8 cellular contexts compared by ENCODE assay signal in genomic region chr3:98733778-98734281, GRCh38. TPM values are rescaled to one million over a fixed set of nuclear protein-coding genes. Genes with fewer than 3 reads are reported as not detected.
DNase-seq lines count a peak whose midpoint lies in the region; ATAC-seq, FAIRE-seq and TF ChIP-seq lines count a peak whose summit lies in the region.

No MANE protein-coding gene starts in this region.

- peaks cover 0 to 4% (median 0%) of the 10 kb centered on the region in 7 donors for H3K9me3 Mint-ChIP-seq in naive B cell

- H3K4me2 ChIP-seq in PC-3 (ENCODE audit: low read length) = peak overlapping the region; percentile 95
- peak overlapping the region; percentile 84 to 86 for H3K4me2 ChIP-seq in H1 (ENCODE audit: insufficient read depth in 1 of 2, low read depth in 2 of 2, low read length in 2 of 2)

- H3F3A ChIP-seq in PC-3 (ENCODE audit: low read length, unreplicated experiment) = no peaks in the 10 kb centered on the region

- POLR2A ChIA-PET in PC-3 (lab: Charles Lee; ENCODE audit: unreplicated experiment) = no interaction called here
- POLR2A ChIA-PET in H1 (lab: Charles Lee; ENCODE audit: partially characterized antibody) = interaction anchor here (2.6 kb wide), 1 partner anchor 11 kb away, joined by 10 read pairs; no protein-coding TSS in a partner anchor

- H3K4me1 ChIP-seq in ACC112 (ENCODE audit: control insufficient read depth, insufficient read depth, low read length, unreplicated experiment) (peaks cover 24% of the 10 kb centered on the region), PC-3 (ENCODE audit: insufficient read depth, low read length) (peaks cover 48% of the 10 kb centered on the region), H1 (replicated peaks in 1 of 4; ENCODE audit: control insufficient read depth in 3 of 4, insufficient read depth in 4 of 4, low read length in 3 of 4) (peaks cover 0 to 6% (median 0%) of the 10 kb centered on the region in 4 experiments; a peak in 2 of 7 replicates)

- no peak overlapping the region for H4K5ac ChIP-seq in H1 (ENCODE audit: insufficient read length, low read depth, low read length)

- H3K36me3 Mint-ChIP-seq in naive B cell = no peaks in the 10 kb centered on the region

- no peak overlapping the region for H3K56ac ChIP-seq in H1 (replicated peaks; ENCODE audit: insufficient read length, low read depth, low read length)

- TF ChIP-seq CTCF in PC-3 (conservative IDR thresholded peaks at IDR 0.05; ENCODE audit: low read depth, low read length) = no peak
- TF ChIP-seq CTCF in H1 (IDR thresholded peaks at IDR 0.05; ENCODE audit: control extremely low read depth in 1 of 3, insufficient read depth in 1 of 3, low read depth in 1 of 3, low read length in 3 of 3) = no peak

- H3K9ac ChIP-seq in PC-3 (ENCODE audit: low read length) (peak overlapping the region; percentile 79), H1 (replicated peaks in 1 of 4; ENCODE audit: extremely low read depth in 1 of 4, low read depth in 3 of 4, low read length in 3 of 4) (peak overlapping the region in 3 of 4 experiments; percentile 23 to 61 (median 38); a peak in 5 of 7 replicates)

- H2AFZ ChIP-seq in ACC112 (ENCODE audit: low read length, unreplicated experiment) (peak overlapping the region; percentile 89), PC-3 (ENCODE audit: low read length) (peak overlapping the region; percentile 96), H1 (ENCODE audit: low read length) (peak overlapping the region; percentile 89; the same call in 1 of the 2 replicates)

- CTCF ChIA-PET in PC-3 (lab: Charles Lee) (interaction anchor here (0.8 kb wide), 1 partner anchor 347 kb away, joined by 4 read pairs; no protein-coding TSS in a partner anchor), H1 (lab: Charles Lee; ENCODE audit: partially characterized antibody) (interaction anchor here (1.2 kb wide), 1 partner anchor 31 kb away, joined by 3 read pairs; no protein-coding TSS in a partner anchor)

- no peaks in the 10 kb centered on the region for H3K36me3 ChIP-seq in ACC112 (ENCODE audit: insufficient read depth, low read length)
- no peaks in the 10 kb centered on the region for H3K36me3 ChIP-seq in PC-3 (ENCODE audit: low read depth, low read length)
- H3K36me3 ChIP-seq in H1 (ENCODE audit: control insufficient read depth in 2 of 4, insufficient read depth in 4 of 4, low read length in 3 of 4) = no peaks in the 10 kb centered on the region

- 22% methylated on average over 16 of the region's 16 CpGs; no CpG with 5 or more reads in 1 of the 2 experiments for WGBS in H1 (ENCODE audit: extremely low coverage in 1 of 2, insufficient coverage in 1 of 2, insufficient read length in 1 of 2, insufficient replicate concordance in 2 of 2, low coverage in 1 of 2, low lambda C conversion rate in 2 of 2, missing lambda C conversion rate in 1 of 2), 2 experiments

- H3K79me1 ChIP-seq in H1 (ENCODE audit: low read depth, low read length) = no peaks in the 10 kb centered on the region; the same call in 1 of the 2 replicates

- no peaks in the 10 kb centered on the region for H3K9me3 ChIP-seq in PC-3 (ENCODE audit: low read length)
- H3K9me3 ChIP-seq in H1 (ENCODE audit: insufficient read depth in 2 of 2, low read depth in 1 of 2, low read length in 1 of 2) = no peaks in the 10 kb centered on the region

- H3K4ac ChIP-seq in H1 (replicated peaks; ENCODE audit: insufficient read length, low read depth, low read length) = no peak overlapping the region

- FAIRE-seq in H1 (lab: Jason Lieb, UNC) = no peak

- H3K79me2 ChIP-seq in ACC112 (ENCODE audit: control insufficient read depth, insufficient read depth, low read length, unreplicated experiment) = peaks cover 34% of the 10 kb centered on the region
- H3K79me2 ChIP-seq in PC-3 (ENCODE audit: low read length) = peaks cover 51% of the 10 kb centered on the region
- H3K79me2 ChIP-seq in H1 (ENCODE audit: control insufficient read depth in 1 of 2, insufficient read depth in 2 of 2, low read length in 2 of 2) = peaks cover 0 to 15% of the 10 kb centered on the region in 2 experiments; a peak in 1 of 4 replicates

- H3K23me2 ChIP-seq in H1 (ENCODE audit: low read depth, low read length) = peaks cover 11% of the 10 kb centered on the region

- TF ChIP-seq EP300 in H1 (IDR thresholded peaks at IDR 0.05; ENCODE audit: borderline replicate concordance in 1 of 2, low read depth in 2 of 2, low read length in 2 of 2) = no peak

- H3K27me3 ChIP-seq in ACC112 (ENCODE audit: insufficient read depth, low read length) = no peaks in the 10 kb centered on the region
- no peaks in the 10 kb centered on the region for H3K27me3 ChIP-seq in PC-3 (ENCODE audit: low read length)
- H3K27me3 ChIP-seq in H1 (replicated peaks in 1 of 4; ENCODE audit: control insufficient read depth in 3 of 4, extremely low read depth in 1 of 4, insufficient read depth in 3 of 4, low read length in 3 of 4) = peaks cover 0 to 8% (median 3%) of the 10 kb centered on the region in 4 experiments; a peak in 4 of 7 replicates

- no peak overlapping the region for H3K14ac ChIP-seq in H1 (ENCODE audit: insufficient read length)

- H3K4me3 ChIP-seq in ACC112 (ENCODE audit: low read depth, low read length) (peak overlapping the region; percentile 87), PC-3 (ENCODE audit: low read length) (peak overlapping the region; percentile 96), H1 (ENCODE audit: extremely low read depth in 1 of 4, insufficient read depth in 2 of 4, low read depth in 3 of 4, low read length in 4 of 4) (peak overlapping the region; percentile 68 to 85 (median 73))

- no peak overlapping the region for H3K23ac ChIP-seq in H1 (ENCODE audit: insufficient read length)

- TF ChIP-seq POLR2A in H1 (IDR thresholded peaks at IDR 0.05; ENCODE audit: control extremely low read depth in 1 of 2, low read depth in 2 of 2, low read length in 2 of 2) = no peak

- no peak overlapping the region for H3K27ac Mint-ChIP-seq in naive B cell

- no peak for TF ChIP-seq RAD21 in H1 (IDR thresholded peaks at IDR 0.05 in 1 of 2, conservative IDR thresholded peaks at IDR 0.05 in 1 of 2; ENCODE audit: low read depth in 2 of 2, low read length in 2 of 2)

- peak; percentile 58 for ATAC-seq in GM18517 (IDR thresholded peaks at IDR 0.05; ENCODE audit: unreplicated experiment)
- peak; percentile 6; the same call in 1 of the 2 replicates for ATAC-seq in PC-3
- no peak for ATAC-seq in naive B cell (ENCODE audit: low read depth in 2 of 2)
- ATAC-seq in GM18498 (IDR thresholded peaks at IDR 0.05; ENCODE audit: unreplicated experiment) = no peak

- no peak overlapping the region; the same call in 1 of the 2 replicates for H2BK12ac ChIP-seq in H1 (ENCODE audit: low read depth, low read length)

- H3K18ac ChIP-seq in H1 (ENCODE audit: extremely low read depth, low read length) = no peak overlapping the region; the same call in 1 of the 2 replicates

- BruUV-seq in PC-3 (replicated peaks; lab: Mats Ljungman, UMichigan) = no TSS peak

- intact Hi-C loops in PC-3 (cut with micrococcal nuclease) = loop anchor here (2.0 to 5.0 kb wide), 2 partner anchors 37 to 258 kb away; no protein-coding TSS in a partner anchor

- H2BK15ac ChIP-seq in H1 (ENCODE audit: low read length) = no peak overlapping the region

- no peak overlapping the region for H2BK120ac ChIP-seq in H1 (replicated peaks; ENCODE audit: low read depth, low read length)

- no peak overlapping the region for H4K8ac ChIP-seq in H1 (ENCODE audit: extremely low read depth, insufficient read depth, low read length)

- H2BK5ac ChIP-seq in H1 (ENCODE audit: low read depth, low read length) = no peak overlapping the region

- H2AK5ac ChIP-seq in H1 (ENCODE audit: low read depth, low read length) = no peak overlapping the region

- no peak overlapping the region for H2BK20ac ChIP-seq in H1 (ENCODE audit: low read length)

- DNase-seq in PC-3 = peak; percentile 38
- no peak for DNase-seq in H1 (ENCODE audit: low read depth in 1 of 2, low spot score in 2 of 2)
- no peak for DNase-seq in naive B cell
- no peak for DNase-seq in NK-92 treated with Interleukin-12 subunit alpha and Interleukin-12 subunit beta, amount 100 ng/mL, for 24 hours (lab: John Stamatoyannopoulos, UW)
- no peak for DNase-seq in iPS-NIHi11 (ENCODE audit: low spot score)

- H4K91ac ChIP-seq in H1 (replicated peaks; ENCODE audit: insufficient read length, low read length) = no peak overlapping the region

- H3K4me1 Mint-ChIP-seq in naive B cell = peaks cover 5 to 22% (median 17%) of the 10 kb centered on the region in 3 donors

- peaks cover 46 to 54% (median 52%) of the 10 kb centered on the region in 3 donors for H3K27me3 Mint-ChIP-seq in naive B cell

- H3K4me3 Mint-ChIP-seq in naive B cell = peak overlapping the region; percentile 56 to 89 (median 81)

- H4K20me1 ChIP-seq in PC-3 (ENCODE audit: low read length) (no peaks in the 10 kb centered on the region), H1 (replicated peaks in 1 of 2; ENCODE audit: control insufficient read depth in 1 of 2, insufficient read depth in 2 of 2, low read length in 2 of 2) (peaks cover 0 to 3% of the 10 kb centered on the region in 2 experiments)

- H3K9me2 ChIP-seq in PC-3 (replicated peaks; ENCODE audit: low read length) = no peaks in the 10 kb centered on the region

- no peak overlapping the region for H3K27ac ChIP-seq in ACC112 (ENCODE audit: low read depth, low read length)
- no peak overlapping the region for H3K27ac ChIP-seq in PC-3 (ENCODE audit: low read length)
- no peak overlapping the region for H3K27ac ChIP-seq in H1 (ENCODE audit: low read depth, low read length)

TF ChIP-seq in H1, 55 proteins besides CTCF, POLR2A, EP300 and RAD21 (continues in another document):
- TF ChIP-seq SAP30 (IDR thresholded peaks at IDR 0.05; ENCODE audit: insufficient read depth, insufficient replicate concordance, low read length) (no peak), CTBP2 (IDR thresholded peaks at IDR 0.05; ENCODE audit: borderline replicate concordance, insufficient read depth, insufficient read length, low read length) (no peak)

RNA-seq across cellular contexts. Expression of gene ST3GAL6, which starts 29.3 kb away (rescaled TPM):
- 7.3 and 11.5 TPM in 2 replicates for total RNA-seq in PC-3 (2014; rRNA removed)
- total RNA-seq in H1 (2021; fragmentation: NEBNext Ultra II Directional; extraction: Animal tissue kit (Norgen Biotek cat#: 25700)) = 6.1 and 7.6 TPM in 2 replicates
- polyA plus RNA-seq in H1 (2011; rRNA removed) (2.6 and 3.3 TPM in 2 replicates), naive B cell (ENCODE audit: low read depth in 6 of 6) (1 to 10 TPM in 1 of 6 donors, under 1 TPM in 3, not detected in 2; 0.18 to 1.2 (median 0.31) TPM)
- polyA plus RNA-seq in H1 (2011; cell fraction: cytosol; rRNA removed) = 4.4 TPM
- polyA plus RNA-seq in H1 (2011; cell fraction: nucleus; rRNA removed) = 4.8 TPM
- polyA plus RNA-seq in H1 (2012, experiment 1 of 2) = 3.2 to 6.0 TPM (median 4.5 TPM) in 4 replicates
- polyA plus RNA-seq in H1 (2012, experiment 2 of 2) = 0.77 TPM
- 4.7 TPM for polyA plus RNA-seq in H1 (2013, experiment 1 of 2)
- 4.1 TPM for polyA plus RNA-seq in H1 (2013, experiment 2 of 2)
- 3.9 and 5.4 TPM in 2 replicates for polyA minus RNA-seq in H1 (2011; rRNA and poly(A)+ RNA removed)
- 9.9 TPM for polyA minus RNA-seq in H1 (2011; cell fraction: cytosol; rRNA and poly(A)+ RNA removed)
- 10.3 TPM for polyA minus RNA-seq in H1 (2011; cell fraction: nucleus; rRNA and poly(A)+ RNA removed)

Comparison
In these comparisons a context has a peak if more than half of its experiments do, and no peak if none do; other contexts are left out.
1. ATAC-seq: peak in GM18517 (single experiment) and PC-3 (single experiment); none in naive B cell (0 of 2) and GM18498 (single experiment).
2. Peak in every context shown above with its lines, with median percentiles within 50 percentile points of each other: H2AFZ ChIP-seq and H3K4me3 ChIP-seq.